ENCODE assay signal across 8 cellular contexts in genomic region chr9:104780796-104781395, GRCh38. TPM values are rescaled to one million over a fixed set of nuclear protein-coding genes. Genes with fewer than 3 reads are reported as not detected.
DNase-seq lines count a peak whose midpoint lies in the region; ATAC-seq, FAIRE-seq and TF ChIP-seq lines count a peak whose summit lies in the region.

No MANE protein-coding gene starts in this region.

- H3K4me1 Mint-ChIP-seq in activated T-cell treated with anti-CD3 and anti-CD28 coated beads, Interleukin-2, amount 50 U/mL, for 24 hours (ENCODE audit: low read depth): no peaks in the 10 kb centered on the region

- H3K27ac ChIP-seq in GM12878 (ENCODE audit: control insufficient read depth, insufficient read depth) (no peak overlapping the region), trophoblast cell (ENCODE audit: low read depth, low read length) (no peak overlapping the region)

- H2AK5ac ChIP-seq in trophoblast cell (ENCODE audit: low read length): no peak overlapping the region

- H4K20me1 ChIP-seq in GM12878 (ENCODE audit: control insufficient read depth, insufficient read depth): no peaks in the 10 kb centered on the region

- H2BK12ac ChIP-seq in trophoblast cell (ENCODE audit: low read length): no peak overlapping the region

- H4K8ac ChIP-seq in trophoblast cell (ENCODE audit: low read depth, low read length): no peak overlapping the region

- H3K36me3 ChIP-seq in GM12878 (ENCODE audit: control insufficient read depth in 2 of 2, insufficient read depth in 2 of 2, low read length in 1 of 2): no peaks in the 10 kb centered on the region
- H3K36me3 ChIP-seq in trophoblast cell (ENCODE audit: control insufficient read depth in 1 of 2, insufficient read depth in 2 of 2, low read length in 2 of 2): peaks cover 0 to 6% of the 10 kb centered on the region in 2 experiments

- peaks cover 10% of the 10 kb centered on the region for H3K36me3 Mint-ChIP-seq in activated T-cell treated with anti-CD3 and anti-CD28 coated beads, Interleukin-2, amount 50 U/mL, for 24 hours (ENCODE audit: low read depth)

- H3K4me1 ChIP-seq in GM12878 (ENCODE audit: control insufficient read depth, insufficient read depth, low read length): peaks cover 13% of the 10 kb centered on the region
- H3K4me1 ChIP-seq in trophoblast cell (ENCODE audit: control insufficient read depth in 1 of 2, insufficient read depth in 2 of 2, low read length in 2 of 2): no peaks in the 10 kb centered on the region

- no peaks in the 10 kb centered on the region for H3K9me3 Mint-ChIP-seq in activated T-cell treated with anti-CD3 and anti-CD28 coated beads, Interleukin-2, amount 50 U/mL, for 24 hours

- no TSS peak for BruUV-seq in GM12878 (replicated peaks; lab: Mats Ljungman, UMichigan)

- peak; percentile 48 for ATAC-seq in GM18517 (IDR thresholded peaks at IDR 0.05; ENCODE audit: unreplicated experiment)
- ATAC-seq in GM12878: peak; percentile 62
- ATAC-seq in HG03159 (IDR thresholded peaks at IDR 0.05; ENCODE audit: unreplicated experiment): no peak

- in situ Hi-C loops in GM12878 (cut with MboI): no loop called here

- H3K9me3 ChIP-seq in GM12878 (replicated peaks; ENCODE audit: control insufficient read depth, insufficient read depth, low read length) (no peaks in the 10 kb centered on the region), trophoblast cell (ENCODE audit: insufficient read depth, low read depth, low read length) (no peaks in the 10 kb centered on the region)

- H2AFZ ChIP-seq in GM12878 (ENCODE audit: control insufficient read depth, low read depth, low read length) (peak overlapping the region; percentile 40; the same call in 1 of the 2 replicates), trophoblast cell (ENCODE audit: insufficient read depth, low read length, poor library complexity) (no peak overlapping the region)

- no peak overlapping the region for H3K27ac Mint-ChIP-seq in activated T-cell treated with anti-CD3 and anti-CD28 coated beads, Interleukin-2, amount 50 U/mL, for 24 hours

- H3K4me2 ChIP-seq in GM12878 (ENCODE audit: control insufficient read depth, insufficient read depth) (no peak overlapping the region), trophoblast cell (ENCODE audit: low read length) (no peak overlapping the region)

- no peak for FAIRE-seq in GM12878 (lab: Jason Lieb, UNC)

- no peaks in the 10 kb centered on the region for H3K79me2 ChIP-seq in GM12878 (ENCODE audit: control insufficient read depth, insufficient read depth, low read length)
- H3K79me2 ChIP-seq in trophoblast cell (ENCODE audit: control insufficient read depth, insufficient read depth, low read length, poor library complexity): no peaks in the 10 kb centered on the region

- H3K18ac ChIP-seq in trophoblast cell (ENCODE audit: low read length): no peak overlapping the region

- peak; percentile 86 for TF ChIP-seq RAD21 in GM12878 (IDR thresholded peaks at IDR 0.05; ENCODE audit: insufficient read depth, low read depth, low read length)

- 100% methylated on average over 1 of the region's 1 CpG for WGBS in GM12878 (ENCODE audit: insufficient coverage, insufficient replicate concordance, low lambda C conversion rate, missing lambda C conversion rate)
- WGBS in trophoblast cell (ENCODE audit: extremely low coverage, insufficient coverage, insufficient read length): no CpG with 5 or more reads among the region's 1 CpG

- intact Hi-C loops in GM12878 (cut with micrococcal nuclease; ENCODE audit: unreplicated experiment): loop anchor here (1.0 to 2.0 kb wide), 3 partner anchors 82 to 634 kb away; no protein-coding TSS in a partner anchor

- POLR2A ChIA-PET in GM12878 (lab: Charles Lee): interaction anchor here (0.6 to 1.3 kb wide), 2 partner anchors 11 to 339 kb away, joined by 3 to 4 read pairs; no protein-coding TSS in a partner anchor

- SMC1A ChIA-PET in GM12878 (lab: Charles Lee; ENCODE audit: uncharacterized antibody, unreplicated experiment): interaction anchor here (0.7 to 4.0 kb wide), 13 partner anchors 11 to 637 kb away, joined by 3 to 23 read pairs (median 4); partner anchors contain the start of genes NIPSNAP3A and NIPSNAP3B

- no peak overlapping the region for H3K14ac ChIP-seq in trophoblast cell (ENCODE audit: low read length)

- H4K91ac ChIP-seq in trophoblast cell (ENCODE audit: low read depth, low read length): no peak overlapping the region

- H3K4me3 ChIP-seq in GM12878: no peak overlapping the region
- no peak overlapping the region for H3K4me3 ChIP-seq in trophoblast cell (ENCODE audit: low read depth, low read length)

- H3K27me3 ChIP-seq in GM12878 (replicated peaks in 1 of 2; ENCODE audit: control insufficient read depth in 2 of 2, insufficient read depth in 2 of 2, low read length in 1 of 2) (no peaks in the 10 kb centered on the region), trophoblast cell (ENCODE audit: insufficient read depth, low read length) (no peaks in the 10 kb centered on the region)

- TF ChIP-seq EP300 in GM12878 (IDR thresholded peaks at IDR 0.05; ENCODE audit: borderline replicate concordance in 1 of 2, control insufficient read depth in 1 of 2, low read depth in 2 of 2, low read length in 2 of 2): no peak

- no peak overlapping the region for H3K4ac ChIP-seq in trophoblast cell (ENCODE audit: low read depth, low read length)

- H2BK120ac ChIP-seq in trophoblast cell (ENCODE audit: insufficient read depth, low read length, poor library complexity): no peak overlapping the region

- H3K4me3 Mint-ChIP-seq in activated T-cell treated with anti-CD3 and anti-CD28 coated beads, Interleukin-2, amount 50 U/mL, for 24 hours: no peak overlapping the region

- no peak overlapping the region for H4K12ac ChIP-seq in trophoblast cell (ENCODE audit: low read depth, low read length)

- CTCF ChIA-PET in GM12878 (lab: Yijun Ruan, JAX): interaction anchor here (0.8 to 3.6 kb wide), 22 partner anchors 11 to 827 kb away, joined by 3 to 17 read pairs (median 4); partner anchors contain the start of gene NIPSNAP3A

- RAD21 ChIA-PET in GM12878 (lab: Charles Lee; ENCODE audit: unreplicated experiment): interaction anchor here (0.8 to 1.7 kb wide), 13 partner anchors 12 to 636 kb away, joined by 3 to 7 read pairs (median 5); partner anchors contain the start of gene NIPSNAP3A

- H3K79me1 ChIP-seq in trophoblast cell (ENCODE audit: low read length): no peaks in the 10 kb centered on the region

- peak; percentile 34 to 63 (median 50); a peak in 5 of 6 replicates for TF ChIP-seq CTCF in GM12878 (IDR thresholded peaks at IDR 0.05 in 2 of 3, conservative IDR thresholded peaks at IDR 0.05 in 1 of 3; ENCODE audit: control insufficient read depth in 2 of 3, extremely low read depth in 1 of 3, insufficient read depth in 1 of 3, low read depth in 3 of 3, low read length in 3 of 3)

- H2BK5ac ChIP-seq in trophoblast cell (ENCODE audit: low read depth, low read length, poor library complexity): no peak overlapping the region

- H3K27me3 Mint-ChIP-seq in activated T-cell treated with anti-CD3 and anti-CD28 coated beads, Interleukin-2, amount 50 U/mL, for 24 hours: no peaks in the 10 kb centered on the region

- H3K9ac ChIP-seq in GM12878 (ENCODE audit: control insufficient read depth, insufficient read depth, low read length): no peak overlapping the region
- no peak overlapping the region for H3K9ac ChIP-seq in trophoblast cell (ENCODE audit: low read length)

- DNase-seq in AG08396 (ENCODE audit: low spot score) (peak; percentile 12), M059J (ENCODE audit: low read depth) (peak; percentile 52), GM12878 (ENCODE audit: low read depth, low spot score) (no peak), myocyte (ENCODE audit: low read depth) (peak; percentile 26), trophoblast cell (no peak)
- no peak for DNase-seq in activated T-cell treated with anti-CD3 and anti-CD28 coated beads, Interleukin-2, amount 50 U/mL, for 24 hours

- H3K23ac ChIP-seq in trophoblast cell (ENCODE audit: low read length): no peak overlapping the region

- no peak for TF ChIP-seq POLR2A in GM12878 (IDR thresholded peaks at IDR 0.05; ENCODE audit: low read depth, low read length)

RNA-seq across cellular contexts. Expression of gene NIPSNAP3B, which starts 17.0 kb away (rescaled TPM):
- 0.79 and 1.0 TPM in 2 replicates for total RNA-seq in M059J (2014; rRNA removed; shearing (Covaris generic))
- 23.4 and 24.0 TPM in 2 replicates for total RNA-seq in GM12878 (2013; cell fraction: nucleolus; rRNA removed)
- total RNA-seq in GM12878 (2014; rRNA removed) (3.1 and 5.3 TPM in 2 replicates), GM12878 (2014; rRNA removed; fragmentation: Illumina TruSeq; extraction: Trizol) (3.6 and 4.5 TPM in 2 replicates), GM12878 (2021) (4.6 and 4.7 TPM in 2 replicates), myocyte (1.4 and 2.3 TPM in 2 replicates)
- 1.3 TPM for polyA plus RNA-seq in GM12878 (2011; ENCODE audit: low read depth)
- polyA plus RNA-seq in GM12878 (2011; rRNA removed) (4.3 and 6.6 TPM in 2 replicates), GM12878 (2014; fragmentation: Illumina TruSeq; extraction: Trizol) (3.8 and 7.6 TPM in 2 replicates), GM12878 (2014; fragmentation: Nextera tagmentation; extraction: Ambion mirVana) (1 to 10 TPM; 4.9 to 6.9 TPM), GM12878 (2014; rRNA removed) (2.8 and 4.2 TPM in 2 replicates), GM12878 (2016; fragmentation: Nextera tagmentation; extraction: Ambion mirVana) (1 to 10 TPM; 4.3 to 5.2 TPM)
- 1.2 TPM in 2 replicates for polyA plus RNA-seq in GM12878 (2011; cell fraction: cytosol; rRNA removed)
- polyA plus RNA-seq in GM12878 (2011; cell fraction: nucleus; rRNA removed): 3.9 and 6.9 TPM in 2 replicates
- polyA plus RNA-seq in GM12878 (2012): 2.0 and 2.7 TPM in 2 replicates
- 1.1 and 1.8 TPM in 2 replicates for polyA minus RNA-seq in GM12878 (2011; rRNA and poly(A)+ RNA removed)
- 1.2 TPM in 1 of 2 replicates, not detected in the other for polyA minus RNA-seq in GM12878 (2011; cell fraction: cytosol; rRNA and poly(A)+ RNA removed)
- polyA minus RNA-seq in GM12878 (2011; cell fraction: nucleus; rRNA and poly(A)+ RNA removed): 2.6 and 3.1 TPM in 2 replicates
- polyA plus RNA-seq in myocyte (2012): 2.0 TPM
- polyA plus RNA-seq in trophoblast cell (2013): 0.37 and 0.47 TPM in 2 replicates

RNA-seq across cellular contexts. Expression of gene NIPSNAP3A, which starts 33.4 kb away (rescaled TPM):
- 62.1 and 85.4 TPM in 2 replicates for total RNA-seq in M059J (2014; rRNA removed; shearing (Covaris generic))
- 20.7 and 22.4 TPM in 2 replicates for total RNA-seq in GM12878 (2013; cell fraction: nucleolus; rRNA removed)
- total RNA-seq in GM12878 (2014; rRNA removed) (26.3 and 30.0 TPM in 2 replicates), GM12878 (2014; rRNA removed; fragmentation: Illumina TruSeq; extraction: Trizol) (21.0 and 24.3 TPM in 2 replicates), GM12878 (2021) (19.1 and 19.5 TPM in 2 replicates), myocyte (41.7 and 44.8 TPM in 2 replicates)
- 11.2 TPM for polyA plus RNA-seq in GM12878 (2011; ENCODE audit: low read depth)
- polyA plus RNA-seq in GM12878 (2011; rRNA removed) (41.7 and 56.7 TPM in 2 replicates), GM12878 (2014; fragmentation: Illumina TruSeq; extraction: Trizol) (21.3 and 25.6 TPM in 2 replicates), GM12878 (2014; fragmentation: Nextera tagmentation; extraction: Ambion mirVana) (10 to 100 TPM; 60.9 to 87.2 TPM), GM12878 (2014; rRNA removed) (17.1 and 25.6 TPM in 2 replicates), GM12878 (2016; fragmentation: Nextera tagmentation; extraction: Ambion mirVana) (10 to 100 TPM; 43.7 to 45.3 TPM)
- 12.6 and 13.7 TPM in 2 replicates for polyA plus RNA-seq in GM12878 (2011; cell fraction: cytosol; rRNA removed)
- polyA plus RNA-seq in GM12878 (2011; cell fraction: nucleus; rRNA removed): 19.9 and 22.7 TPM in 2 replicates
- 11.1 and 13.1 TPM in 2 replicates for polyA plus RNA-seq in GM12878 (2012)
- 8.6 and 11.7 TPM in 2 replicates for polyA minus RNA-seq in GM12878 (2011; rRNA and poly(A)+ RNA removed)
- 3.7 and 6.5 TPM in 2 replicates for polyA minus RNA-seq in GM12878 (2011; cell fraction: cytosol; rRNA and poly(A)+ RNA removed)
- 5.4 and 7.3 TPM in 2 replicates for polyA minus RNA-seq in GM12878 (2011; cell fraction: nucleus; rRNA and poly(A)+ RNA removed)
- 30.6 TPM for polyA plus RNA-seq in myocyte (2012)
- 15.4 and 15.6 TPM in 2 replicates for polyA plus RNA-seq in trophoblast cell (2013)

Comparison
In these comparisons a context has a peak if more than half of its experiments do, and no peak if none do; other contexts are left out.
1. DNase-seq: peak in AG08396 (single experiment), M059J (single experiment) and myocyte (single experiment); none in GM12878 (single experiment), trophoblast cell (0 of 2) and activated T-cell treated with anti-CD3 and anti-CD28 coated beads, Interleukin-2, amount 50 U/mL, for 24 hours (single experiment).